In genomic region chr11:64712430-64713030, GRCh38 we compare ENCODE assay signal across 1 cellular context.
TF ChIP-seq lines count a peak whose summit lies in the region.

No MANE protein-coding gene starts in this region.

TF ChIP-seq in HCT116, 20 proteins besides CTCF, POLR2A, EP300 and RAD21:
- TF ChIP-seq TCF7L2 (IDR thresholded peaks at IDR 0.05; ENCODE audit: borderline replicate concordance, extremely low read depth, insufficient read depth, insufficient read length) (no peak), REST (IDR thresholded peaks at IDR 0.05; ENCODE audit: low read depth) (no peak)
